ENCODE assay signal across 1 cellular context in genomic region chr19:12670159-12670928, GRCh38.
A peak's percentile ranks its signal among the peaks of the same experiment; 100 is the strongest.
TF ChIP-seq lines count a peak whose summit lies in the region.

No MANE protein-coding gene starts in this region.

TF ChIP-seq in H1, 55 proteins besides CTCF, POLR2A, EP300 and RAD21:
- TF ChIP-seq POLR2AphosphoS5 (IDR thresholded peaks at IDR 0.05; ENCODE audit: low read depth, low read length) (peak; percentile 23; the same call in 1 of the 2 replicates), RXRA (IDR thresholded peaks at IDR 0.05; ENCODE audit: insufficient read depth, low read depth, low read length) (no peak)
TF ChIP-seq in H1: peak in this region for 1.
